In genomic region chr12:67327466-67327865, GRCh38 we compare ENCODE assay signal across 16 cellular contexts.
"Had no signal": no experiment of that assay in that cellular context is flagged by ENCODE, and none has a peak within 500 bp of the region (broad histone marks: within the 10 kb centered on the region; RNA-seq: fewer than 3 reads in every experiment).

No MANE protein-coding gene starts in this region.

- H3K4me3 Mint-ChIP-seq: activated naive CD8-positive, alpha-beta T cell; dendritic cell treated with granulocyte-macrophage colony-stimulating factor and Interleukin-4, amounts not matched to agents 40 ng/mL and 50 ng/mL, for 4 days; neural crest cell had no signal

- H3K4me1 ChIP-seq: gastroesophageal sphincter, heart right ventricle, left ventricle myocardium inferior, stomach had no signal

- DNase-seq: activated CD4-positive, alpha-beta T cell treated with anti-CD3 and anti-CD28 coated beads for 1 hour; amniotic stem cell; effector CD8-positive, alpha-beta T cell; heart right ventricle; left ventricle myocardium inferior; mammary epithelial cell; stomach; trophoblast cell; WERI-Rb-1 had no signal

- H3K27ac ChIP-seq: cardiac muscle cell, gastroesophageal sphincter, heart right ventricle, left ventricle myocardium inferior, skin epidermis, stomach, WERI-Rb-1 had no signal

- H3K9me3 Mint-ChIP-seq: dendritic cell treated with granulocyte-macrophage colony-stimulating factor and Interleukin-4, amounts not matched to agents 40 ng/mL and 50 ng/mL, for 4 days had no signal

- ATAC-seq: esophagus mucosa, gastroesophageal sphincter, heart right ventricle had no signal

- H3K36me3 Mint-ChIP-seq: activated naive CD8-positive, alpha-beta T cell had no signal

- H3K27me3 Mint-ChIP-seq: activated naive CD8-positive, alpha-beta T cell; dendritic cell treated with granulocyte-macrophage colony-stimulating factor and Interleukin-4, amounts not matched to agents 40 ng/mL and 50 ng/mL, for 4 days had no signal

- H3K4me1 Mint-ChIP-seq: neural crest cell had no signal

- H3K27me3 ChIP-seq: cardiac muscle cell, gastroesophageal sphincter, heart right ventricle, stomach had no signal

- H3K9me3 ChIP-seq: gastroesophageal sphincter, heart right ventricle, left ventricle myocardium inferior had no signal

- H3K36me3 ChIP-seq: cardiac muscle cell, gastroesophageal sphincter, left ventricle myocardium inferior, WERI-Rb-1 had no signal

- H3K27ac Mint-ChIP-seq: activated naive CD8-positive, alpha-beta T cell; dendritic cell treated with granulocyte-macrophage colony-stimulating factor and Interleukin-4, amounts not matched to agents 40 ng/mL and 50 ng/mL, for 4 days had no signal

- H3K4me3 ChIP-seq: cardiac muscle cell, gastroesophageal sphincter, heart right ventricle, left ventricle myocardium inferior, skin epidermis, stomach had no signal
